Comparison of ENCODE assay signal across 1 cellular context in genomic region chr19:17542793-17543582, GRCh38.
TF ChIP-seq lines count a peak whose summit lies in the region.

No MANE protein-coding gene starts in this region.

TF ChIP-seq in H1, 55 proteins besides CTCF, POLR2A, EP300 and RAD21:
- no peak for TF ChIP-seq GABPA (IDR thresholded peaks at IDR 0.05; ENCODE audit: borderline replicate concordance, insufficient read depth, low read length)
- no peak for TF ChIP-seq SIRT6 (IDR thresholded peaks at IDR 0.05; ENCODE audit: low read length)
